In the genomic region with DNA sequence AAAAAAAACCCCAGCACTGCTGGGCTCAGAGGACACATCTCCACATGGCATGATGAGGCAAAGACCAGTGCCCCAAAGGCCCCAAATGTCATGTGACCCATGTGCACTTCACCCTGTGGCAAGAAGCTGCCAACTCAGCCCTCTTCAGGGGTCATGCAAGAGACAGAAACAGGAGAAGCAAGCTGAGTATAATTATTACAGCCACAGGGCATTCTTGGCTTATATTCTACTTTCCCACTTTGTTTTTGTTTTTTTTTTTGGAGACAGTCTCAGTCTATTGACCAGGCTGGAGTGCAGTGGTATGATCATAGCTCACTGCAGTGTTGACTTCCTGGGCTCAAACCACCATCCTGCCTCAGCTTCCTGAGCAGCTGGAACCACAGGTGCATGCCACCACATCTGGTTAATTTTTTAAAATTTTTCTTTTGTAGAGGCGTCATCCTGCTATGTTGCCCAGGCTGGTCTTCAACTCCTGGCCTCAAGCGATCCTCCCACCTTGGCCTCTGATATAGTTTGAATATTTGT, we compare ENCODE assay signal across 9 cellular contexts. TPM values are rescaled to one million over a fixed set of nuclear protein-coding genes. Genes with fewer than 3 reads are reported as not detected.
DNase-seq lines count a peak whose midpoint lies in the region; ATAC-seq lines count a peak whose summit lies in the region.
"Had no signal": no experiment of that assay in that cellular context is flagged by ENCODE, and none has a peak within 500 bp of the region (broad histone marks: within the 10 kb centered on the region; RNA-seq: fewer than 3 reads in every experiment).

No MANE protein-coding gene starts in this region.

- H3K9me3 Mint-ChIP-seq in activated T-cell treated with anti-CD3 and anti-CD28 coated beads, Interleukin-2, amount 50 U/mL, for 72 hours = peaks cover 2 to 5% of the 10 kb centered on the region in 2 donors
- H3K9me3 Mint-ChIP-seq in naive thymus-derived CD8-positive, alpha-beta T cell = peaks cover 0 to 6% (median 3%) of the 10 kb centered on the region in 9 donors

- POLR2A ChIA-PET in naive thymus-derived CD8-positive, alpha-beta T cell (lab: Charles Lee) = interaction anchor here (0.5 to 11.1 kb wide), 22 partner anchors 9 to 213 kb away, joined by 3 to 151 read pairs (median 4); partner anchors contain the start of gene LITAF

- H3K36me3 Mint-ChIP-seq in activated T-cell treated with anti-CD3 and anti-CD28 coated beads, Interleukin-2, amount 50 U/mL, for 72 hours (ENCODE audit: insufficient read depth in 2 of 2) = peaks cover 5% of the 10 kb centered on the region in 2 donors
- no peaks in the 10 kb centered on the region for H3K36me3 Mint-ChIP-seq in naive thymus-derived CD8-positive, alpha-beta T cell

- ATAC-seq in GM18502 (IDR thresholded peaks at IDR 0.05; ENCODE audit: poor library complexity, unreplicated experiment) (peak; percentile 50), HG02759 (IDR thresholded peaks at IDR 0.05; ENCODE audit: unreplicated experiment) (peak; percentile 66), HG03095 (IDR thresholded peaks at IDR 0.05; ENCODE audit: unreplicated experiment) (no peak), HG03342 (IDR thresholded peaks at IDR 0.05; ENCODE audit: unreplicated experiment) (no peak), HG03469 (IDR thresholded peaks at IDR 0.05; ENCODE audit: unreplicated experiment) (no peak)
- ATAC-seq in activated T-cell treated with anti-CD3 and anti-CD28 coated beads, Interleukin-2, amount 50 U/mL, for 72 hours (replicated peaks in 1 of 2) = peak; percentile 60 to 65
- peak; percentile 35 to 41 for ATAC-seq in naive thymus-derived CD8-positive, alpha-beta T cell

- no peaks in the 10 kb centered on the region for H3K27me3 Mint-ChIP-seq in activated T-cell treated with anti-CD3 and anti-CD28 coated beads, Interleukin-2, amount 50 U/mL, for 72 hours (ENCODE audit: low read depth)
- H3K27me3 Mint-ChIP-seq in naive thymus-derived CD8-positive, alpha-beta T cell = no peaks in the 10 kb centered on the region

- peak in 1 of 2 donors; percentile 16 for DNase-seq in activated T-cell treated with anti-CD3 and anti-CD28 coated beads, Interleukin-2, amount 50 U/mL, for 72 hours
- DNase-seq in naive thymus-derived CD8-positive, alpha-beta T cell = peak in 6 of 10 donors; percentile 11 to 57 (median 42)
- DNase-seq: KG1 had no signal

- H3K4me1 Mint-ChIP-seq in activated T-cell treated with anti-CD3 and anti-CD28 coated beads, Interleukin-2, amount 50 U/mL, for 72 hours (ENCODE audit: low read depth) = peaks cover 34% of the 10 kb centered on the region
- H3K4me1 Mint-ChIP-seq in naive thymus-derived CD8-positive, alpha-beta T cell = peaks cover 26 to 86% (median 76%) of the 10 kb centered on the region in 4 donors

- H3K4me3 Mint-ChIP-seq in activated T-cell treated with anti-CD3 and anti-CD28 coated beads, Interleukin-2, amount 50 U/mL, for 72 hours = peak overlapping the region; percentile 3 to 12
- H3K4me3 Mint-ChIP-seq in naive thymus-derived CD8-positive, alpha-beta T cell = peak overlapping the region; percentile 44 to 91 (median 71)
- H3K4me3 Mint-ChIP-seq: neural crest cell had no signal

- peak overlapping the region; percentile 70 for H3K27ac Mint-ChIP-seq in activated T-cell treated with anti-CD3 and anti-CD28 coated beads, Interleukin-2, amount 50 U/mL, for 72 hours
- H3K27ac Mint-ChIP-seq in naive thymus-derived CD8-positive, alpha-beta T cell = peak overlapping the region; percentile 90 to 100 (median 98)

RNA-seq across cellular contexts. Expression of gene LITAF, which starts 32.7 kb away (rescaled TPM):
- 100 to 1,000 TPM; 110 to 137 TPM for total RNA-seq in activated T-cell treated with anti-CD3 and anti-CD28 coated beads, Interleukin-2, amount 50 U/mL, for 72 hours
- 100 to 1,000 TPM; 169 to 176 TPM for total RNA-seq in naive thymus-derived CD8-positive, alpha-beta T cell
- 100 to 1,000 TPM; 553 to 770 (median 597) TPM for polyA plus RNA-seq in naive thymus-derived CD8-positive, alpha-beta T cell

RNA-seq across cellular contexts. Expression of gene SNN, which starts 48.9 kb away (rescaled TPM):
- total RNA-seq in activated T-cell treated with anti-CD3 and anti-CD28 coated beads, Interleukin-2, amount 50 U/mL, for 72 hours = 10 to 100 TPM; 10.4 to 11.6 TPM
- 10 to 100 TPM; 24.4 to 25.9 TPM for total RNA-seq in naive thymus-derived CD8-positive, alpha-beta T cell
- 10 to 100 TPM; 16.0 to 26.9 (median 19.0) TPM for polyA plus RNA-seq in naive thymus-derived CD8-positive, alpha-beta T cell

Comparison
In these comparisons a context has a peak if more than half of its experiments do, and no peak if none do; other contexts are left out.
1. ATAC-seq: peak in GM18502 (single experiment), HG02759 (single experiment), activated T-cell treated with anti-CD3 and anti-CD28 coated beads, Interleukin-2, amount 50 U/mL, for 72 hours (2 of 2) and naive thymus-derived CD8-positive, alpha-beta T cell (2 of 2); none in HG03095 (single experiment), HG03342 (single experiment) and HG03469 (single experiment).